18 cellular contexts compared by ENCODE assay signal in the genomic region with DNA sequence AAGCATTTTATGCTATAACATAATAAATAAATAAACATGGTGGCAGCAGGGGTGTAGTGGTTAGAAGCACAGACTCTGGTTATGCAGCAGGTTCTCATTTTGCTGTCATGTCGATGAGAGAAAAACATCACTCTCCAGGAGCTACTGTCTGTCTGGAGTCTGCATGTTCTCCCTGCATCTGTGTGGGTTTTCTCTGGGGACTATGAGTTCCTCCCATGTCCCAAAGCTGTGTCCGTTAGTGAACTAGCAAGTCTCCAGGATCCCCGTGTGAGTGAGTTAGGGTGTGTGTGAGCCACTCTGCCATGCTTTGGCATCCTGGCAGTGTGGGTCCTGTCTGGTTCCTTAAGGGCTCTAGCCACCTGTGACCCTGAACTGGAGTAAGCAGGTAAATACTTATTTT.
DNase-seq lines count a peak whose midpoint lies in the region; ATAC-seq and TF ChIP-seq lines count a peak whose summit lies in the region.
"Had no signal": no experiment of that assay in that cellular context is flagged by ENCODE, and none has a peak within 500 bp of the region (broad histone marks: within the 10 kb centered on the region; RNA-seq: fewer than 3 reads in every experiment).

No MANE protein-coding gene starts in this region.

- H3K27me3 ChIP-seq in right atrium auricular region (no peaks in the 10 kb centered on the region), heart right ventricle (no peaks in the 10 kb centered on the region), right cardiac atrium (ENCODE audit: control insufficient read depth, insufficient read depth) (no peaks in the 10 kb centered on the region)
- H3K27me3 ChIP-seq: BLaER1 had no signal

- H3K27ac ChIP-seq in right atrium auricular region (peak overlapping the region in 1 of 2 donors; percentile 21), heart right ventricle (peak overlapping the region in 1 of 10 donors; percentile 5), right cardiac atrium (ENCODE audit: low read length) (peak overlapping the region; percentile 1)
- H3K27ac ChIP-seq: BLaER1, C4-2B, GM23248 had no signal

- TF ChIP-seq CTCF in right atrium auricular region (IDR thresholded peaks at IDR 0.05) (no peak), heart right ventricle (IDR thresholded peaks at IDR 0.05) (no peak)

- H3K9me3 ChIP-seq in right atrium auricular region (no peaks in the 10 kb centered on the region), heart right ventricle (peaks cover 0 to 8% (median 0%) of the 10 kb centered on the region in 11 donors), right cardiac atrium (ENCODE audit: control insufficient read depth, low read length) (no peaks in the 10 kb centered on the region)
- H3K9me3 ChIP-seq: BLaER1, Caco-2 had no signal

- WGBS in heart right ventricle, 2 donors: 39 to 46% methylated on average over 3 of the region's 3 CpGs
- 50% methylated on average over 3 of the region's 3 CpGs for WGBS in right cardiac atrium

- peaks cover 0 to 15% of the 10 kb centered on the region in 2 donors for H3K4me1 ChIP-seq in right atrium auricular region
- peaks cover 0 to 29% (median 3%) of the 10 kb centered on the region in 9 donors for H3K4me1 ChIP-seq in heart right ventricle
- peaks cover 2% of the 10 kb centered on the region for H3K4me1 ChIP-seq in right cardiac atrium (ENCODE audit: control insufficient read depth, insufficient read depth, low read length)
- H3K4me1 ChIP-seq: BLaER1, Caco-2 had no signal

- intact Hi-C loops in Right ventricle myocardium superior (cut with DNase I): no loop called here
- intact Hi-C loops in heart right ventricle (cut with DNase I): loop anchor here in 1 of 10 donors (2.0 to 10.0 kb wide), 2 partner anchors 21 to 277 kb away; no protein-coding TSS in a partner anchor
- intact Hi-C loops in right cardiac atrium (cut with DNase I): loop anchor here in 1 of 4 donors (2.0 kb wide), 1 partner anchor 37 kb away; no protein-coding TSS in a partner anchor

- H3K36me3 ChIP-seq in right atrium auricular region (no peaks in the 10 kb centered on the region), heart right ventricle (no peaks in the 10 kb centered on the region)
- H3K36me3 ChIP-seq: BLaER1 had no signal

- H3K4me3 ChIP-seq in right atrium auricular region (no peak overlapping the region), heart right ventricle (no peak overlapping the region), right cardiac atrium (ENCODE audit: low read length) (no peak overlapping the region)
- H3K4me3 ChIP-seq: BLaER1, GM23248 had no signal

- DNase-seq in Right ventricle myocardium superior (no peak), right atrium auricular region (ENCODE audit: low spot score) (no peak), SK-N-DZ (ENCODE audit: low spot score) (peak; percentile 20), heart right ventricle (no peak), right cardiac atrium (no peak), germinal center (ENCODE audit: low spot score) (no peak)
- DNase-seq: Caco-2; CD4-positive, CD25-positive, alpha-beta regulatory T cell; CD8-positive, alpha-beta T cell; DMS153; DND-41; GM23248; H9 had no signal

- ATAC-seq in Right ventricle myocardium superior (ENCODE audit: poor library complexity): peak; percentile 69
- peak in 5 of 8 donors; percentile 20 to 74 (median 51) for ATAC-seq in heart right ventricle
- peak in 1 of 2 donors; percentile 41 for ATAC-seq in right cardiac atrium
- no peak for ATAC-seq in HG02610 (IDR thresholded peaks at IDR 0.05; ENCODE audit: unreplicated experiment)
- ATAC-seq in GM18909 (IDR thresholded peaks at IDR 0.05; ENCODE audit: poor library complexity, unreplicated experiment): no peak
- ATAC-seq: CD8-positive, alpha-beta T cell; HCT116 had no signal

Comparison
In these comparisons a context has a peak if more than half of its experiments do, and no peak if none do; other contexts are left out.
1. ATAC-seq: peak in Right ventricle myocardium superior (single experiment) and heart right ventricle (5 of 8); none in HG02610 (single experiment) and GM18909 (single experiment).